ENCODE assay signal across 7 cellular contexts in the genomic region with DNA sequence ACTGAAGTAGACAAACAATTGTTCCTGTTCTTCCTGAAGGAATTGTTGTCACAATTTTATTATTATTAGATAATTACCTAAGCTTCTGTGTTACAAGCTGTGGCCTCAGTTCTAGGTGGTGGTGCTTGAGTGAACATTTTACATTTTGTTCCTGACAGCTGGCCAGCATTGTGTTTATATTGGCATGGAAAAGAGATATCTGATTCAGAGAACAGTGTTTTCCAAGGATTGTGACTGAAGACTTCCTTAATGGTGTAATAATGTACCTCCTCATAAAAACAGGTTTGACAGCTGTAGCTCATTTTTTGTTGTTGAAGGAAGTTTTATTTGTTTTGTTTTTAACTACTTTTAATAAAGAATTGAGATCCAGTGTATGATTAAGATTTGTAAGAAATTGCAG.
A peak's percentile ranks its signal among the peaks of the same experiment; 100 is the strongest.
DNase-seq lines count a peak whose midpoint lies in the region; ATAC-seq, FAIRE-seq and TF ChIP-seq lines count a peak whose summit lies in the region.

No MANE protein-coding gene starts in this region.

- ATAC-seq in SK-N-SH treated with all-trans-retinoic acid at 6 μM for 48 hours (peak; percentile 50), left ventricle myocardium superior (peak; percentile 93), GM19452 (IDR thresholded peaks at IDR 0.05; ENCODE audit: unreplicated experiment) (no peak), HG02610 (IDR thresholded peaks at IDR 0.05; ENCODE audit: unreplicated experiment) (no peak)

- intact Hi-C loops in left ventricle myocardium superior (cut with micrococcal nuclease): no loop called here

- no peak for FAIRE-seq in HTR-8/SVneo (lab: Jason Lieb, UNC)

- peak; percentile 26 for DNase-seq in HTR-8/SVneo (ENCODE audit: insufficient read length, low spot score)
- DNase-seq in left ventricle myocardium superior: no peak
- peak; percentile 47 for DNase-seq in ureter (ENCODE audit: low spot score)
- DNase-seq in NCI-H82 treated with DMSO at 0.1 percent for 48 hours (lab: John Stamatoyannopoulos, UW; ENCODE audit: unreplicated experiment): no peak

TF ChIP-seq in SK-N-SH treated with all-trans-retinoic acid at 6 μM for 48 hours, 23 proteins besides CTCF, POLR2A, EP300 and RAD21:
- TF ChIP-seq, protein P1, sequence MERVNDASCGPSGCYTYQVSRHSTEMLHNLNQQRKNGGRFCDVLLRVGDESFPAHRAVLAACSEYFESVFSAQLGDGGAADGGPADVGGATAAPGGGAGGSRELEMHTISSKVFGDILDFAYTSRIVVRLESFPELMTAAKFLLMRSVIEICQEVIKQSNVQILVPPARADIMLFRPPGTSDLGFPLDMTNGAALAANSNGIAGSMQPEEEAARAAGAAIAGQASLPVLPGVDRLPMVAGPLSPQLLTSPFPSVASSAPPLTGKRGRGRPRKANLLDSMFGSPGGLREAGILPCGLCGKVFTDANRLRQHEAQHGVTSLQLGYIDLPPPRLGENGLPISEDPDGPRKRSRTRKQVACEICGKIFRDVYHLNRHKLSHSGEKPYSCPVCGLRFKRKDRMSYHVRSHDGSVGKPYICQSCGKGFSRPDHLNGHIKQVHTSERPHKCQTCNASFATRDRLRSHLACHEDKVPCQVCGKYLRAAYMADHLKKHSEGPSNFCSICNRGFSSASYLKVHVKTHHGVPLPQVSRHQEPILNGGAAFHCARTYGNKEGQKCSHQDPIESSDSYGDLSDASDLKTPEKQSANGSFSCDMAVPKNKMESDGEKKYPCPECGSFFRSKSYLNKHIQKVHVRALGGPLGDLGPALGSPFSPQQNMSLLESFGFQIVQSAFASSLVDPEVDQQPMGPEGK (CRISPR knock-in tag; IDR thresholded peaks at IDR 0.05; ENCODE audit: borderline replicate concordance): no peak
- peak; percentile 30; the same call in 1 of the 2 replicates for TF ChIP-seq TCF4 (CRISPR knock-in tag; IDR thresholded peaks at IDR 0.05; ENCODE audit: borderline replicate concordance)
- no peak for TF ChIP-seq RARB (CRISPR knock-in tag; IDR thresholded peaks at IDR 0.05)
- TF ChIP-seq TSHZ2 (CRISPR knock-in tag; IDR thresholded peaks at IDR 0.05): 0 out of 2 replicates have a peak, but pooled peaks have one; percentile 45
- TF ChIP-seq GLIS3 (CRISPR knock-in tag; IDR thresholded peaks at IDR 0.05): no peak
- TF ChIP-seq ARNTL (CRISPR knock-in tag; IDR thresholded peaks at IDR 0.05; ENCODE audit: borderline replicate concordance, low read depth): no peak
- TF ChIP-seq TOX (CRISPR knock-in tag; IDR thresholded peaks at IDR 0.05; ENCODE audit: borderline replicate concordance): no peak
- TF ChIP-seq POU6F1 (CRISPR knock-in tag; IDR thresholded peaks at IDR 0.05; ENCODE audit: borderline replicate concordance, low read depth): no peak
- TF ChIP-seq, protein P2, sequence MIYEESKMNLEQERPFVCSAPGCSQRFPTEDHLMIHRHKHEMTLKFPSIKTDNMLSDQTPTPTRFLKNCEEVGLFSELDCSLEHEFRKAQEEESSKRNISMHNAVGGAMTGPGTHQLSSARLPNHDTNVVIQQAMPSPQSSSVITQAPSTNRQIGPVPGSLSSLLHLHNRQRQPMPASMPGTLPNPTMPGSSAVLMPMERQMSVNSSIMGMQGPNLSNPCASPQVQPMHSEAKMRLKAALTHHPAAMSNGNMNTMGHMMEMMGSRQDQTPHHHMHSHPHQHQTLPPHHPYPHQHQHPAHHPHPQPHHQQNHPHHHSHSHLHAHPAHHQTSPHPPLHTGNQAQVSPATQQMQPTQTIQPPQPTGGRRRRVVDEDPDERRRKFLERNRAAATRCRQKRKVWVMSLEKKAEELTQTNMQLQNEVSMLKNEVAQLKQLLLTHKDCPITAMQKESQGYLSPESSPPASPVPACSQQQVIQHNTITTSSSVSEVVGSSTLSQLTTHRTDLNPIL (CRISPR knock-in tag; IDR thresholded peaks at IDR 0.05; ENCODE audit: low read depth): 0 out of 2 replicates have a peak, but pooled peaks have one; percentile 31
- TF ChIP-seq ESRRG (CRISPR knock-in tag; IDR thresholded peaks at IDR 0.05): no peak
- TF ChIP-seq ISL1 (CRISPR knock-in tag; IDR thresholded peaks at IDR 0.05): peak; percentile 71
- TF ChIP-seq ZFP3 (CRISPR knock-in tag; IDR thresholded peaks at IDR 0.05): no peak
- TF ChIP-seq ZNF70 (CRISPR knock-in tag; IDR thresholded peaks at IDR 0.05): no peak
- TF ChIP-seq ZNF8 (CRISPR knock-in tag; IDR thresholded peaks at IDR 0.05): no peak
- TF ChIP-seq PPARA (CRISPR knock-in tag; IDR thresholded peaks at IDR 0.05; ENCODE audit: borderline replicate concordance): no peak
- no peak for TF ChIP-seq CSDC2 (CRISPR knock-in tag; IDR thresholded peaks at IDR 0.05)
- TF ChIP-seq ZNF565 (CRISPR knock-in tag; conservative IDR thresholded peaks at IDR 0.05; ENCODE audit: low read depth): no peak
- no peak for TF ChIP-seq BACH2 (CRISPR knock-in tag; IDR thresholded peaks at IDR 0.05; ENCODE audit: borderline replicate concordance)
- TF ChIP-seq ZFP30 (CRISPR knock-in tag; IDR thresholded peaks at IDR 0.05): no peak
- TF ChIP-seq, protein P3, sequence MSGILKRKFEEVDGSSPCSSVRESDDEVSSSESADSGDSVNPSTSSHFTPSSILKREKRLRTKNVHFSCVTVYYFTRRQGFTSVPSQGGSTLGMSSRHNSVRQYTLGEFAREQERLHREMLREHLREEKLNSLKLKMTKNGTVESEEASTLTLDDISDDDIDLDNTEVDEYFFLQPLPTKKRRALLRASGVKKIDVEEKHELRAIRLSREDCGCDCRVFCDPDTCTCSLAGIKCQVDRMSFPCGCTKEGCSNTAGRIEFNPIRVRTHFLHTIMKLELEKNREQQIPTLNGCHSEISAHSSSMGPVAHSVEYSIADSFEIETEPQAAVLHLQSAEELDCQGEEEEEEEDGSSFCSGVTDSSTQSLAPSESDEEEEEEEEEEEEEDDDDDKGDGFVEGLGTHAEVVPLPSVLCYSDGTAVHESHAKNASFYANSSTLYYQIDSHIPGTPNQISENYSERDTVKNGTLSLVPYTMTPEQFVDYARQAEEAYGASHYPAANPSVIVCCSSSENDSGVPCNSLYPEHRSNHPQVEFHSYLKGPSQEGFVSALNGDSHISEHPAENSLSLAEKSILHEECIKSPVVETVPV (CRISPR knock-in tag; IDR thresholded peaks at IDR 0.05): no peak
- TF ChIP-seq ZC3H10 (CRISPR knock-in tag; IDR thresholded peaks at IDR 0.05): no peak
- TF ChIP-seq OSR1 (CRISPR knock-in tag; IDR thresholded peaks at IDR 0.05): no peak
- no peak for TF ChIP-seq SNAI2 (CRISPR knock-in tag; IDR thresholded peaks at IDR 0.05)

Comparison
In these comparisons a context has a peak if more than half of its experiments do, and no peak if none do; other contexts are left out.
1. DNase-seq: peak in HTR-8/SVneo (single experiment) and ureter (single experiment); none in left ventricle myocardium superior (single experiment) and NCI-H82 treated with DMSO at 0.1 percent for 48 hours (single experiment).
2. ATAC-seq: peak in SK-N-SH treated with all-trans-retinoic acid at 6 μM for 48 hours (single experiment) and left ventricle myocardium superior (single experiment); none in GM19452 (single experiment) and HG02610 (single experiment).